15 cellular contexts compared by ENCODE assay signal in the genomic region with DNA sequence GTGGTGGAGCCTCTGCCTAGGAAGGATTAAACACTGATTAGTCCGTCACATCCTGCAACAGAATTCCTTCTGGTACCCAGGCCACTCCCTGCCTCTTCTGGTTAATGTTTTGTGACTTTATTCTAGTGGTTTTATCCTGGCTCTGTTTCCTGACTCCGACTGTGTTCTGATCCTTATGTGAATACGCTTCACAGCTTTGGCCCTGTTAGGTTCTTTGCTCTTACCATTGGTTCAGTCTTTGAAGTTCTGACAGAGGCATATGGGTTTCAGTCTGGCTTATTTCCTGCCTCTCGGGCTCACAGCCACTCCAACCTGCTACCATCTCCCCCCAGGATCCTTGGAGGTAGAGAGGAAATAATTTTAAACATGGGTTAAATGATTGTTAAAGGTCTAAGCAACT. TPM values are rescaled to one million over a fixed set of nuclear protein-coding genes. Genes with fewer than 3 reads are reported as not detected.
"Had no signal": no experiment of that assay in that cellular context is flagged by ENCODE, and none has a peak within 500 bp of the region (broad histone marks: within the 10 kb centered on the region; RNA-seq: fewer than 3 reads in every experiment).

No MANE protein-coding gene starts in this region.

- H3K4me1 ChIP-seq: ascending aorta, breast epithelium had no signal

- H3K27me3 Mint-ChIP-seq: activated CD8-positive, alpha-beta memory T cell treated with anti-CD3 and anti-CD28 coated beads, Interleukin-2, amount 10 ng/mL, durations not matched to agents 7 days and 5 days had no signal

- ATAC-seq: activated CD8-positive, alpha-beta memory T cell treated with anti-CD3 and anti-CD28 coated beads, Interleukin-2, amount 10 ng/mL, durations not matched to agents 7 days and 5 days had no signal

- H3K4me3 Mint-ChIP-seq: activated CD8-positive, alpha-beta memory T cell treated with anti-CD3 and anti-CD28 coated beads, Interleukin-2, amount 10 ng/mL, durations not matched to agents 7 days and 5 days; endodermal cell; immature natural killer cell had no signal

- DNase-seq: activated CD4-positive, alpha-beta T cell treated with anti-CD3 and anti-CD28 coated beads for 1 hour; activated CD4-positive, alpha-beta T cell treated with anti-CD3 and anti-CD28 coated beads, Interleukin-2, amount 50 U/mL, for 4 hours; activated CD8-positive, alpha-beta memory T cell treated with anti-CD3 and anti-CD28 coated beads, Interleukin-2, amount 10 ng/mL, durations not matched to agents 7 days and 5 days; activated gamma-delta T cell; activated T-cell treated with anti-CD3 and anti-CD28 coated beads, Interleukin-2, amount 50 U/mL, for 1 hour; endodermal cell; immature natural killer cell; ovary; spleen; T1000 had no signal

- H3K9me3 ChIP-seq: breast epithelium, ovary, thoracic aorta had no signal

- H3K4me3 ChIP-seq: ascending aorta, breast epithelium, ovary, spleen, thoracic aorta had no signal

- H3K27me3 ChIP-seq: ascending aorta, breast epithelium, ovary, spleen had no signal

- H3K27ac Mint-ChIP-seq: activated CD8-positive, alpha-beta memory T cell treated with anti-CD3 and anti-CD28 coated beads, Interleukin-2, amount 10 ng/mL, durations not matched to agents 7 days and 5 days; endodermal cell had no signal

- H3K4me1 Mint-ChIP-seq: activated CD8-positive, alpha-beta memory T cell treated with anti-CD3 and anti-CD28 coated beads, Interleukin-2, amount 10 ng/mL, durations not matched to agents 7 days and 5 days; endodermal cell had no signal

- H3K36me3 ChIP-seq: ascending aorta, breast epithelium, ovary, spleen, thoracic aorta had no signal

RNA-seq across cellular contexts. Expression of gene FGL2, which starts 23.2 kb away (rescaled TPM):
- total RNA-seq: chondrocyte, endodermal cell, epithelial cell of proximal tubule had no signal
